ENCODE assay signal across 18 cellular contexts in genomic region chr1:36540056-36540455, GRCh38. TPM values are rescaled to one million over a fixed set of nuclear protein-coding genes. Genes with fewer than 3 reads are reported as not detected.
DNase-seq lines count a peak whose midpoint lies in the region; ATAC-seq and TF ChIP-seq lines count a peak whose summit lies in the region.
"Had no signal": no experiment of that assay in that cellular context is flagged by ENCODE, and none has a peak within 500 bp of the region (broad histone marks: within the 10 kb centered on the region; RNA-seq: fewer than 3 reads in every experiment).

No MANE protein-coding gene starts in this region.

- ATAC-seq in left lobe of liver (no peak), SK-N-SH treated with all-trans-retinoic acid at 6 μM for 48 hours (no peak)
- ATAC-seq: GM23338, HCT116 had no signal

- DNase-seq in cardiac septum (ENCODE audit: low spot score): peak; percentile 64
- DNase-seq in left ventricle myocardium inferior: no peak
- peak; percentile 34 for DNase-seq in left lobe of liver (ENCODE audit: low spot score)
- DNase-seq in testis: peak; percentile 0
- no peak for DNase-seq in NCI-H2196 treated with DMSO at 0.1 percent for 48 hours (lab: John Stamatoyannopoulos, UW; ENCODE audit: unreplicated experiment)
- no peak for DNase-seq in NCI-H1694 (lab: John Stamatoyannopoulos, UW)
- DNase-seq: 8988T; CD8-positive, alpha-beta memory T cell; COR-L47; DMS 273 treated with DMSO at 0.1 percent for 48 hours; HFFc6; IMR-90 had no signal

- H3K9me3 ChIP-seq in left ventricle myocardium inferior (replicated peaks) (no peaks in the 10 kb centered on the region), testis (no peaks in the 10 kb centered on the region)
- H3K9me3 ChIP-seq: BLaER1 had no signal

- TF ChIP-seq CTCF in left ventricle myocardium inferior (IDR thresholded peaks at IDR 0.05; ENCODE audit: borderline replicate concordance) (no peak), testis (IDR thresholded peaks at IDR 0.05) (no peak)

- H3K27ac ChIP-seq in left ventricle myocardium inferior (replicated peaks) (no peak overlapping the region), testis (no peak overlapping the region)
- H3K27ac ChIP-seq: BLaER1 had no signal

- H3K4me1 ChIP-seq in left ventricle myocardium inferior (no peaks in the 10 kb centered on the region), testis (no peaks in the 10 kb centered on the region)
- H3K4me1 ChIP-seq: BLaER1 had no signal

- WGBS in testis, 2 donors: 83 to 84% methylated on average over 10 of the region's 10 CpGs

- H3K4me3 ChIP-seq in left ventricle myocardium inferior (no peak overlapping the region), testis (no peak overlapping the region)
- H3K4me3 ChIP-seq: BLaER1, GM23338 had no signal

- intact Hi-C loops in cardiac septum (cut with DNase I): no loop called here
- intact Hi-C loops in left ventricle myocardium inferior (cut with micrococcal nuclease): no loop called here
- intact Hi-C loops in testis (cut with DNase I; ENCODE audit: low total_unique reads): no loop called here

- H3K27me3 ChIP-seq in left ventricle myocardium inferior (ENCODE audit: low read depth) (peaks cover 81% of the 10 kb centered on the region), testis (no peaks in the 10 kb centered on the region)
- H3K27me3 ChIP-seq: BLaER1 had no signal

- H3K36me3 ChIP-seq in left ventricle myocardium inferior (no peaks in the 10 kb centered on the region), testis (ENCODE audit: low read depth, missing control alignments) (no peaks in the 10 kb centered on the region)
- H3K36me3 ChIP-seq: BLaER1 had no signal

- TF ChIP-seq POLR2A in testis (IDR thresholded peaks at IDR 0.05): no peak

TF ChIP-seq in SK-N-SH treated with all-trans-retinoic acid at 6 μM for 48 hours, 23 proteins besides CTCF, POLR2A, EP300 and RAD21:
- TF ChIP-seq ZNF565 (CRISPR knock-in tag; conservative IDR thresholded peaks at IDR 0.05; ENCODE audit: low read depth) (no peak), ZNF8 (CRISPR knock-in tag; IDR thresholded peaks at IDR 0.05) (no peak), CREB5 (CRISPR knock-in tag; IDR thresholded peaks at IDR 0.05; ENCODE audit: low read depth) (no peak), TOX (CRISPR knock-in tag; IDR thresholded peaks at IDR 0.05; ENCODE audit: borderline replicate concordance) (no peak), CSRNP3 (CRISPR knock-in tag; IDR thresholded peaks at IDR 0.05) (no peak), ARNTL (CRISPR knock-in tag; IDR thresholded peaks at IDR 0.05; ENCODE audit: borderline replicate concordance, low read depth) (no peak), PPARA (CRISPR knock-in tag; IDR thresholded peaks at IDR 0.05; ENCODE audit: borderline replicate concordance) (no peak), OSR1 (CRISPR knock-in tag; IDR thresholded peaks at IDR 0.05) (no peak), ZFP30 (CRISPR knock-in tag; IDR thresholded peaks at IDR 0.05) (no peak), GLIS3 (CRISPR knock-in tag; IDR thresholded peaks at IDR 0.05) (no peak), RARB (CRISPR knock-in tag; IDR thresholded peaks at IDR 0.05) (no peak), POU6F1 (CRISPR knock-in tag; IDR thresholded peaks at IDR 0.05; ENCODE audit: borderline replicate concordance, low read depth) (no peak), ZNF70 (CRISPR knock-in tag; IDR thresholded peaks at IDR 0.05) (no peak), ESRRG (CRISPR knock-in tag; IDR thresholded peaks at IDR 0.05) (no peak), ZFP3 (CRISPR knock-in tag; IDR thresholded peaks at IDR 0.05) (no peak), ZC3H10 (CRISPR knock-in tag; IDR thresholded peaks at IDR 0.05) (no peak), TCF4 (CRISPR knock-in tag; IDR thresholded peaks at IDR 0.05; ENCODE audit: borderline replicate concordance) (no peak), TSHZ2 (CRISPR knock-in tag; IDR thresholded peaks at IDR 0.05) (no peak)

RNA-seq across cellular contexts. Expression of gene CSF3R, which starts 57.3 kb away (rescaled TPM):
- total RNA-seq in cardiac septum (11.8 TPM), left ventricle myocardium inferior (3.8 TPM), left lobe of liver (4.3 TPM), testis (1 to 10 TPM; 2.0 to 4.9 TPM)
- polyA plus RNA-seq in testis (ENCODE audit: insufficient read depth, low read depth, low replicate concordance): 3.8 TPM
- total RNA-seq: A673, GM23338, HFFc6, IMR-90 had no signal
- polyA plus RNA-seq: AG04450; CD8-positive, alpha-beta memory T cell; GM23338; IMR-90 had no signal

Comparison
In these comparisons a context has a peak if more than half of its experiments do, and no peak if none do; other contexts are left out.
1. DNase-seq: peak in cardiac septum (single experiment), left lobe of liver (single experiment) and testis (single experiment); none in left ventricle myocardium inferior (single experiment), NCI-H2196 treated with DMSO at 0.1 percent for 48 hours (single experiment) and NCI-H1694 (single experiment).